15 cellular contexts compared by ENCODE assay signal in genomic region chr1:150022357-150022756, GRCh38. TPM values are rescaled to one million over a fixed set of nuclear protein-coding genes. Genes with fewer than 3 reads are reported as not detected.
DNase-seq lines count a peak whose midpoint lies in the region; ATAC-seq, FAIRE-seq and TF ChIP-seq lines count a peak whose summit lies in the region.
"Had no signal": no experiment of that assay in that cellular context is flagged by ENCODE, and none has a peak within 500 bp of the region (broad histone marks: within the 10 kb centered on the region; RNA-seq: fewer than 3 reads in every experiment).

No MANE protein-coding gene starts in this region.

- H3K9me3 ChIP-seq in Karpas-422 (ENCODE audit: low read length), result no peaks in the 10 kb centered on the region
- no peaks in the 10 kb centered on the region for H3K9me3 ChIP-seq in K562 (replicated peaks; ENCODE audit: control insufficient read depth, insufficient read depth, low read depth, low read length)
- H3K9me3 ChIP-seq in HepG2 (ENCODE audit: low read length), result no peaks in the 10 kb centered on the region
- H3K9me3 ChIP-seq in colonic mucosa, result no peaks in the 10 kb centered on the region
- H3K9me3 ChIP-seq: sigmoid colon had no signal

- in situ Hi-C loops in K562 (cut with MboI), result no loop called here
- in situ Hi-C loops in HepG2 (cut with HindIII; ENCODE audit: extremely low pct_ligation_motif_present, low pct_unique_long_range_greater_than_20kb), result no loop called here

- peak; percentile 7 for DNase-seq in Karpas-422
- DNase-seq in K562 (ENCODE audit: extremely low read depth in 1 of 4, low spot score in 3 of 4), result no peak
- peak; percentile 34 for DNase-seq in HepG2 (ENCODE audit: low spot score)
- no peak for DNase-seq in colonic mucosa
- DNase-seq in GM03348 (ENCODE audit: low spot score), result no peak
- DNase-seq in NOMO-1 treated with DMSO at 0.1 percent for 48 hours (lab: John Stamatoyannopoulos, UW; ENCODE audit: unreplicated experiment), result no peak
- DNase-seq: activated naive CD4-positive, alpha-beta T cell treated with anti-CD3 and anti-CD28 coated beads, Interleukin-2, amount 10 ng/mL, durations not matched to agents 7 days and 5 days; activated T-cell treated with anti-CD3 and anti-CD28 coated beads for 4 hours; cortex of kidney; NCI-H2029 treated with DMSO at 0.1 percent for 48 hours; NK-92 treated with Interleukin-12 subunit alpha and Interleukin-12 subunit beta, amount 100 ng/mL, for 24 hours; sigmoid colon; stimulated activated CD4-positive, alpha-beta T cell treated with anti-CD3 and anti-CD28 coated beads, Interleukin-1b, Interleukin-23, amount 100 ng/mL, for 48 hours had no signal

- H4K20me1 ChIP-seq in Karpas-422 (ENCODE audit: insufficient read depth, low read depth, low read length) (no peaks in the 10 kb centered on the region), K562 (replicated peaks; ENCODE audit: control insufficient read depth, insufficient read depth, low read length) (no peaks in the 10 kb centered on the region), HepG2 (ENCODE audit: insufficient read depth, low read length) (no peaks in the 10 kb centered on the region)

- TF ChIP-seq EP300 in K562 (IDR thresholded peaks at IDR 0.05; ENCODE audit: low read length), result no peak
- no peak for TF ChIP-seq EP300 in HepG2 (IDR thresholded peaks at IDR 0.05; ENCODE audit: low read depth in 2 of 2, low read length in 2 of 2)
- no peak for TF ChIP-seq EP300 in HepG2 (CRISPR knock-in tag; IDR thresholded peaks at IDR 0.05; ENCODE audit: borderline replicate concordance)

- H3K9me2 ChIP-seq in Karpas-422 (replicated peaks; ENCODE audit: insufficient read depth, low read length), result no peaks in the 10 kb centered on the region

- peak overlapping the region; percentile 67 for H3K27ac ChIP-seq in C4-2B
- no peak overlapping the region for H3K27ac ChIP-seq in Karpas-422 (ENCODE audit: low read length)
- H3K27ac ChIP-seq in K562 (ENCODE audit: extremely low read depth, low read depth, low read length), result no peak overlapping the region
- no peak overlapping the region for H3K27ac ChIP-seq in HepG2 (ENCODE audit: extremely low read length, insufficient read depth, low read length)
- H3K27ac ChIP-seq in colonic mucosa, result no peak overlapping the region
- H3K27ac ChIP-seq: sigmoid colon had no signal

- H3K4me1 ChIP-seq in Karpas-422 (ENCODE audit: low read length), result peaks cover 9% of the 10 kb centered on the region
- no peaks in the 10 kb centered on the region; a peak in 1 of 5 replicates for H3K4me1 ChIP-seq in K562 (replicated peaks in 1 of 2; ENCODE audit: control insufficient read depth in 2 of 2, insufficient read depth in 2 of 2, low read length in 2 of 2)
- H3K4me1 ChIP-seq in HepG2 (ENCODE audit: insufficient read depth, low read length), result peaks cover 36% of the 10 kb centered on the region
- no peaks in the 10 kb centered on the region for H3K4me1 ChIP-seq in colonic mucosa
- H3K4me1 ChIP-seq: sigmoid colon had no signal

- H3K79me2 ChIP-seq in Karpas-422 (ENCODE audit: low read length) (no peaks in the 10 kb centered on the region), K562 (ENCODE audit: control insufficient read depth, insufficient read depth, low read length) (no peaks in the 10 kb centered on the region), HepG2 (ENCODE audit: insufficient read depth, low read length) (no peaks in the 10 kb centered on the region)

- intact Hi-C loops in K562 (cut with micrococcal nuclease) (no loop called here), HepG2 (cut with micrococcal nuclease; ENCODE audit: unreplicated experiment) (loop anchor here (5.0 kb wide), 1 partner anchor 45 kb away; no protein-coding TSS in a partner anchor), colonic mucosa (cut with DNase I) (no loop called here)

- H3K4me2 ChIP-seq in Karpas-422 (ENCODE audit: low read depth, low read length, poor library complexity, severe bottlenecking), result no peak overlapping the region
- H3K4me2 ChIP-seq in K562 (ENCODE audit: insufficient read depth, low read length), result no peak overlapping the region
- peak overlapping the region; percentile 10; the same call in 1 of the 2 replicates for H3K4me2 ChIP-seq in HepG2 (ENCODE audit: low read depth, low read length)

- TF ChIP-seq CTCF in C4-2B (conservative IDR thresholded peaks at IDR 0.05), result no peak
- TF ChIP-seq CTCF in K562 (IDR thresholded peaks at IDR 0.05 in 2 of 3, conservative IDR thresholded peaks at IDR 0.05 in 1 of 3; ENCODE audit: insufficient read depth in 2 of 3, low read depth in 1 of 3, low read length in 3 of 3), result 0 out of 6 replicates have a peak, but pooled peaks of 1 of the 3 experiments have one; percentile 12
- TF ChIP-seq CTCF in HepG2 (CRISPR knock-in tag; IDR thresholded peaks at IDR 0.05), result no peak
- no peak for TF ChIP-seq CTCF in colonic mucosa (IDR thresholded peaks at IDR 0.05)

- POLR2A ChIA-PET in K562 (lab: Yijun Ruan, JAX) (interaction anchor here (1.3 kb wide), 1 partner anchor 12 kb away, joined by 3 read pairs; the partner anchor contains the start of gene OTUD7B), HepG2 (lab: Yijun Ruan, JAX) (interaction anchor here (2.1 to 5.0 kb wide), 2 partner anchors 13 to 45 kb away, joined by 7 to 58 read pairs; partner anchors contain the start of genes OTUD7B and VPS45)

- no peak overlapping the region for H3K9ac ChIP-seq in Karpas-422 (ENCODE audit: low read length)
- no peak overlapping the region for H3K9ac ChIP-seq in K562 (ENCODE audit: insufficient read depth in 1 of 2, low read depth in 2 of 2, low read length in 2 of 2)
- H3K9ac ChIP-seq in HepG2 (ENCODE audit: insufficient read depth, low read depth, low read length), result no peak overlapping the region; the same call in 1 of the 2 replicates
- no peak overlapping the region for H3K9ac ChIP-seq in colonic mucosa (ENCODE audit: low read depth in 2 of 2, low read length in 2 of 2)

- H3K36me3 ChIP-seq in Karpas-422 (ENCODE audit: insufficient read depth, low read length) (no peaks in the 10 kb centered on the region), K562 (ENCODE audit: control insufficient read depth, insufficient read depth, low read length) (no peaks in the 10 kb centered on the region), HepG2 (replicated peaks in 1 of 2; ENCODE audit: control insufficient read depth in 1 of 2, insufficient read depth in 2 of 2, low read length in 2 of 2) (no peaks in the 10 kb centered on the region), colonic mucosa (no peaks in the 10 kb centered on the region)
- H3K36me3 ChIP-seq: sigmoid colon had no signal

- no peak for FAIRE-seq in K562 (lab: Jason Lieb, UNC)
- peak; percentile 15 for FAIRE-seq in HepG2 (lab: Jason Lieb, UNC)

- no peaks in the 10 kb centered on the region for H3K9me1 ChIP-seq in K562 (ENCODE audit: control insufficient read depth, insufficient read depth, low read length)

- BruUV-seq in K562 (replicated peaks; lab: Mats Ljungman, UMichigan) (no TSS peak), HepG2 (replicated peaks; lab: Mats Ljungman, UMichigan) (no TSS peak)

- TF ChIP-seq RAD21 in K562 (CRISPR knock-in tag; conservative IDR thresholded peaks at IDR 0.05 in 1 of 2, IDR thresholded peaks at IDR 0.05 in 1 of 2) (no peak), HepG2 (CRISPR knock-in tag; IDR thresholded peaks at IDR 0.05) (no peak)

- WGBS in K562 (ENCODE audit: insufficient coverage, low coverage, missing lambda C conversion rate), result 43% methylated on average over 5 of the region's 6 CpGs
- WGBS in HepG2 (ENCODE audit: low lambda C conversion rate), result 70% methylated on average over 6 of the region's 6 CpGs

- H2AFZ ChIP-seq in Karpas-422 (ENCODE audit: low read length), result no peak overlapping the region
- no peak overlapping the region for H2AFZ ChIP-seq in K562 (ENCODE audit: low read depth, low read length)
- H2AFZ ChIP-seq in HepG2 (ENCODE audit: low read length), result no peak overlapping the region

- H3K27me3 ChIP-seq in Karpas-422 (ENCODE audit: low read length), result no peaks in the 10 kb centered on the region
- no peaks in the 10 kb centered on the region for H3K27me3 ChIP-seq in K562 (ENCODE audit: control insufficient read depth in 2 of 2, insufficient read depth in 2 of 2, low read length in 2 of 2)
- H3K27me3 ChIP-seq in HepG2 (ENCODE audit: control insufficient read depth in 1 of 2, insufficient read depth in 2 of 2, low read length in 2 of 2), result no peaks in the 10 kb centered on the region
- H3K27me3 ChIP-seq in colonic mucosa, result no peaks in the 10 kb centered on the region
- H3K27me3 ChIP-seq: sigmoid colon had no signal

- H3K4me3 ChIP-seq in Karpas-422 (ENCODE audit: low read length) (no peak overlapping the region), K562 (no peak overlapping the region), HepG2 (replicated peaks in 1 of 3; ENCODE audit: insufficient read depth in 1 of 3, low read depth in 2 of 3, low read length in 3 of 3) (no peak overlapping the region), colonic mucosa (no peak overlapping the region)
- H3K4me3 ChIP-seq: sigmoid colon had no signal

- CTCF ChIA-PET in K562 (lab: Yijun Ruan, JAX; ENCODE audit: low intra/inter-chr PET ratio) (no interaction called here), HepG2 (lab: Yijun Ruan, JAX; ENCODE audit: low intra/inter-chr PET ratio, low total read pairs) (no interaction called here)

- TF ChIP-seq POLR2A in K562 (conservative IDR thresholded peaks at IDR 0.05) (no peak), HepG2 (IDR thresholded peaks at IDR 0.05; ENCODE audit: insufficient read depth in 1 of 2, low read depth in 2 of 2, low read length in 2 of 2) (no peak)

- ATAC-seq in K562 (peak; percentile 72), HepG2 (no peak), HG03571 (IDR thresholded peaks at IDR 0.05; ENCODE audit: unreplicated experiment) (no peak)

RNA-seq across cellular contexts. Expression of gene OTUD7B, which starts 11.8 kb away (rescaled TPM):
- total RNA-seq in Karpas-422 (2014; rRNA removed; shearing (Covaris generic); ENCODE audit: low replicate concordance), result 2.4 and 3.6 TPM in 2 replicates
- 29.4 and 37.7 TPM in 2 replicates for total RNA-seq in K562 (2011; cell fraction: chromatin; rRNA removed; ENCODE audit: low replicate concordance)
- 12.2 and 14.3 TPM in 2 replicates for total RNA-seq in K562 (2011; cell fraction: nucleolus; rRNA removed)
- total RNA-seq in K562 (2011; cell fraction: nucleoplasm; rRNA removed), result 18.5 and 30.5 TPM in 2 replicates
- total RNA-seq in K562 (2014; rRNA removed) (6.7 and 6.9 TPM in 2 replicates), K562 (2014; rRNA removed; fragmentation: Illumina TruSeq; extraction: Trizol) (8.4 and 9.4 TPM in 2 replicates), K562 (2015; rRNA removed; fragmentation: Illumina TruSeq; extraction: Trizol) (8.6 and 8.7 TPM in 2 replicates), K562 (2021) (16.4 and 18.8 TPM in 2 replicates), HepG2 (2016; rRNA removed; fragmentation: Illumina TruSeq; extraction: Trizol) (11.2 and 13.2 TPM in 2 replicates), colonic mucosa (10 to 100 TPM; 33.7 to 38.7 TPM)
- polyA plus RNA-seq in K562 (2011; rRNA removed) (6.7 and 7.4 TPM in 2 replicates), K562 (2014; fragmentation: Illumina TruSeq; extraction: Trizol) (8.9 and 10.9 TPM in 2 replicates), K562 (2014; fragmentation: Nextera tagmentation; extraction: Ambion mirVana) (under 1 TPM; 0.96 TPM), K562 (2014; rRNA removed) (4.5 and 5.5 TPM in 2 replicates), HepG2 (2011; rRNA removed) (5.1 and 6.9 TPM in 2 replicates)
- 4.1 and 4.9 TPM in 2 replicates for polyA plus RNA-seq in K562 (2011; cell fraction: cytosol; rRNA removed)
- polyA plus RNA-seq in K562 (2011; cell fraction: nucleus; rRNA removed), result 6.1 and 9.4 TPM in 2 replicates
- 6.3 and 8.0 TPM in 2 replicates for polyA plus RNA-seq in K562 (2012)
- polyA minus RNA-seq in K562 (2011; rRNA and poly(A)+ RNA removed), result 18.5 and 19.5 TPM in 2 replicates
- polyA minus RNA-seq in K562 (2011; cell fraction: cytosol; rRNA and poly(A)+ RNA removed), result 5.2 and 7.5 TPM in 2 replicates
- 6.2 and 12.7 TPM in 2 replicates for polyA minus RNA-seq in K562 (2011; cell fraction: nucleus; rRNA and poly(A)+ RNA removed)
- total RNA-seq in HepG2 (2016; cell fraction: cytosol; rRNA removed; fragmentation: Illumina TruSeq; extraction: Trizol; ENCODE audit: low read depth), result 0.71 and 1.0 TPM in 2 replicates
- 11.4 and 11.7 TPM in 2 replicates for total RNA-seq in HepG2 (2016; cell fraction: insoluble cytoplasmic fraction; rRNA removed; fragmentation: Illumina TruSeq; extraction: Trizol)
- total RNA-seq in HepG2 (2016; cell fraction: membrane; rRNA removed; fragmentation: Illumina TruSeq; extraction: Trizol), result 3.2 and 4.0 TPM in 2 replicates
- total RNA-seq in HepG2 (2016; cell fraction: nucleus; rRNA removed; fragmentation: Illumina TruSeq; extraction: Trizol), result 6.9 and 9.0 TPM in 2 replicates
- polyA plus RNA-seq in HepG2 (2011; cell fraction: cytosol; rRNA removed), result 3.7 and 5.3 TPM in 2 replicates
- polyA plus RNA-seq in HepG2 (2011; cell fraction: nucleus; rRNA removed), result 5.4 and 7.1 TPM in 2 replicates
- 6.4 and 7.6 TPM in 2 replicates for polyA plus RNA-seq in HepG2 (2012)
- 0.26 and 0.34 TPM in 2 replicates for polyA plus RNA-seq in HepG2 (2016; cell fraction: cytosol; fragmentation: Illumina TruSeq; extraction: Trizol; ENCODE audit: low read depth)
- 5.6 and 6.2 TPM in 2 replicates for polyA plus RNA-seq in HepG2 (2016; cell fraction: insoluble cytoplasmic fraction; fragmentation: Illumina TruSeq; extraction: Trizol; ENCODE audit: low read depth)
- 0.89 and 0.92 TPM in 2 replicates for polyA plus RNA-seq in HepG2 (2016; cell fraction: membrane; fragmentation: Illumina TruSeq; extraction: Trizol; ENCODE audit: low read depth)
- polyA plus RNA-seq in HepG2 (2016; cell fraction: nucleus; fragmentation: Illumina TruSeq; extraction: Trizol; ENCODE audit: insufficient read depth, low read depth), result 7.0 TPM in 2 replicates
- 15.0 and 39.2 TPM in 2 replicates for polyA minus RNA-seq in HepG2 (2011; rRNA and poly(A)+ RNA removed; ENCODE audit: low replicate concordance)
- 5.4 and 8.4 TPM in 2 replicates for polyA minus RNA-seq in HepG2 (2011; cell fraction: cytosol; rRNA and poly(A)+ RNA removed)
- polyA minus RNA-seq in HepG2 (2011; cell fraction: nucleus; rRNA and poly(A)+ RNA removed), result 9.9 and 17.0 TPM in 2 replicates

RNA-seq across cellular contexts. Expression of gene VPS45, which starts 45.2 kb away (rescaled TPM):
- 24.9 and 39.0 TPM in 2 replicates for total RNA-seq in Karpas-422 (2014; rRNA removed; shearing (Covaris generic); ENCODE audit: low replicate concordance)
- total RNA-seq in K562 (2011; cell fraction: chromatin; rRNA removed; ENCODE audit: low replicate concordance), result 62.1 and 168 TPM in 2 replicates
- 28.7 and 34.9 TPM in 2 replicates for total RNA-seq in K562 (2011; cell fraction: nucleolus; rRNA removed)
- 61.0 and 81.9 TPM in 2 replicates for total RNA-seq in K562 (2011; cell fraction: nucleoplasm; rRNA removed)
- total RNA-seq in K562 (2014; rRNA removed) (17.9 and 21.3 TPM in 2 replicates), K562 (2014; rRNA removed; fragmentation: Illumina TruSeq; extraction: Trizol) (42.6 and 44.6 TPM in 2 replicates), K562 (2015; rRNA removed; fragmentation: Illumina TruSeq; extraction: Trizol) (34.1 and 34.4 TPM in 2 replicates), K562 (2021) (27.0 and 27.4 TPM in 2 replicates), HepG2 (2016; rRNA removed; fragmentation: Illumina TruSeq; extraction: Trizol) (25.2 and 26.5 TPM in 2 replicates), colonic mucosa (10 to 100 TPM; 30.3 to 30.6 TPM)
- polyA plus RNA-seq in K562 (2011; rRNA removed) (37.1 and 48.2 TPM in 2 replicates), K562 (2014; fragmentation: Illumina TruSeq; extraction: Trizol) (30.8 and 38.3 TPM in 2 replicates), K562 (2014; fragmentation: Nextera tagmentation; extraction: Ambion mirVana) (10 to 100 TPM; 21.3 to 43.6 TPM), K562 (2014; rRNA removed) (24.1 and 31.5 TPM in 2 replicates), HepG2 (2011; rRNA removed) (13.7 and 15.2 TPM in 2 replicates)
- 13.3 and 19.3 TPM in 2 replicates for polyA plus RNA-seq in K562 (2011; cell fraction: cytosol; rRNA removed)
- polyA plus RNA-seq in K562 (2011; cell fraction: nucleus; rRNA removed), result 47.8 and 80.7 TPM in 2 replicates
- 27.7 and 37.9 TPM in 2 replicates for polyA plus RNA-seq in K562 (2012)
- 52.9 and 57.7 TPM in 2 replicates for polyA minus RNA-seq in K562 (2011; rRNA and poly(A)+ RNA removed)
- 14.2 and 14.5 TPM in 2 replicates for polyA minus RNA-seq in K562 (2011; cell fraction: cytosol; rRNA and poly(A)+ RNA removed)
- 30.6 and 73.8 TPM in 2 replicates for polyA minus RNA-seq in K562 (2011; cell fraction: nucleus; rRNA and poly(A)+ RNA removed)
- total RNA-seq in HepG2 (2016; cell fraction: cytosol; rRNA removed; fragmentation: Illumina TruSeq; extraction: Trizol; ENCODE audit: low read depth), result 8.0 TPM in 2 replicates
- total RNA-seq in HepG2 (2016; cell fraction: insoluble cytoplasmic fraction; rRNA removed; fragmentation: Illumina TruSeq; extraction: Trizol), result 25.8 and 26.0 TPM in 2 replicates
- 10.8 and 11.3 TPM in 2 replicates for total RNA-seq in HepG2 (2016; cell fraction: membrane; rRNA removed; fragmentation: Illumina TruSeq; extraction: Trizol)
- 38.6 and 41.0 TPM in 2 replicates for total RNA-seq in HepG2 (2016; cell fraction: nucleus; rRNA removed; fragmentation: Illumina TruSeq; extraction: Trizol)
- polyA plus RNA-seq in HepG2 (2011; cell fraction: cytosol; rRNA removed), result 6.1 and 7.0 TPM in 2 replicates
- polyA plus RNA-seq in HepG2 (2011; cell fraction: nucleus; rRNA removed), result 20.0 and 25.9 TPM in 2 replicates
- 11.5 and 12.2 TPM in 2 replicates for polyA plus RNA-seq in HepG2 (2012)
- 3.5 and 3.6 TPM in 2 replicates for polyA plus RNA-seq in HepG2 (2016; cell fraction: cytosol; fragmentation: Illumina TruSeq; extraction: Trizol; ENCODE audit: low read depth)
- 23.3 and 24.2 TPM in 2 replicates for polyA plus RNA-seq in HepG2 (2016; cell fraction: insoluble cytoplasmic fraction; fragmentation: Illumina TruSeq; extraction: Trizol; ENCODE audit: low read depth)
- polyA plus RNA-seq in HepG2 (2016; cell fraction: membrane; fragmentation: Illumina TruSeq; extraction: Trizol; ENCODE audit: low read depth), result 6.7 and 6.9 TPM in 2 replicates
- polyA plus RNA-seq in HepG2 (2016; cell fraction: nucleus; fragmentation: Illumina TruSeq; extraction: Trizol; ENCODE audit: insufficient read depth, low read depth), result 31.9 and 37.1 TPM in 2 replicates
- 5.9 and 24.6 TPM in 2 replicates for polyA minus RNA-seq in HepG2 (2011; rRNA and poly(A)+ RNA removed; ENCODE audit: low replicate concordance)
- polyA minus RNA-seq in HepG2 (2011; cell fraction: cytosol; rRNA and poly(A)+ RNA removed), result 5.8 and 6.3 TPM in 2 replicates
- 51.5 and 69.6 TPM in 2 replicates for polyA minus RNA-seq in HepG2 (2011; cell fraction: nucleus; rRNA and poly(A)+ RNA removed)

Comparison
In these comparisons a context has a peak if more than half of its experiments do, and no peak if none do; other contexts are left out.
1. DNase-seq: peak in Karpas-422 (single experiment) and HepG2 (single experiment); none in K562 (0 of 4), colonic mucosa (single experiment), GM03348 (single experiment) and NOMO-1 treated with DMSO at 0.1 percent for 48 hours (single experiment).